In genomic region chr1:111202366-111202706, GRCh38 we compare ENCODE assay signal across 1 cellular context.
TF ChIP-seq lines count a peak whose summit lies in the region.

No MANE protein-coding gene starts in this region.

TF ChIP-seq in HCT116, 20 proteins besides CTCF, POLR2A, EP300 and RAD21 (continued from another document):
- no peak for TF ChIP-seq ZBTB33 (IDR thresholded peaks at IDR 0.05; ENCODE audit: extremely low read depth, insufficient replicate concordance, low read length)
- TF ChIP-seq MAX (IDR thresholded peaks at IDR 0.05), result peak; percentile 29; the same call in 1 of the 2 replicates
- peak; percentile 64 for TF ChIP-seq SP1 (IDR thresholded peaks at IDR 0.05; ENCODE audit: low read depth)
